In genomic region chr10:43292745-43293676, GRCh38 we compare ENCODE assay signal across 8 cellular contexts. TPM values are rescaled to one million over a fixed set of nuclear protein-coding genes. Genes with fewer than 3 reads are reported as not detected.
DNase-seq lines count a peak whose midpoint lies in the region; ATAC-seq and TF ChIP-seq lines count a peak whose summit lies in the region.

No MANE protein-coding gene starts in this region.

- no peak overlapping the region for H3K27ac ChIP-seq in Peyer's patch

- no peaks in the 10 kb centered on the region for H3K9me3 ChIP-seq in Peyer's patch

- peaks cover 2% of the 10 kb centered on the region for H3K9me3 Mint-ChIP-seq in activated naive CD8-positive, alpha-beta T cell treated with anti-CD3 and anti-CD28 coated beads, Interleukin-2, amount 50 U/mL, for 24 hours
- H3K9me3 Mint-ChIP-seq in progenitor cell of endocrine pancreas (ENCODE audit: low read depth) = no peaks in the 10 kb centered on the region

- H3K36me3 Mint-ChIP-seq in activated naive CD8-positive, alpha-beta T cell treated with anti-CD3 and anti-CD28 coated beads, Interleukin-2, amount 50 U/mL, for 24 hours (ENCODE audit: low read depth) = no peaks in the 10 kb centered on the region
- no peaks in the 10 kb centered on the region for H3K36me3 Mint-ChIP-seq in progenitor cell of endocrine pancreas (ENCODE audit: insufficient read depth)

- TF ChIP-seq CTCF in Peyer's patch (IDR thresholded peaks at IDR 0.05) (peak; percentile 51 to 85 (median 74)), progenitor cell of endocrine pancreas (IDR thresholded peaks at IDR 0.05; ENCODE audit: unreplicated experiment) (peak; percentile 78)

- H3K4me3 ChIP-seq in Peyer's patch = no peak overlapping the region

- no peak for ATAC-seq in activated naive CD8-positive, alpha-beta T cell treated with anti-CD3 and anti-CD28 coated beads, Interleukin-2, amount 50 U/mL, for 24 hours
- peak; percentile 90 for ATAC-seq in Right ventricle myocardium superior (ENCODE audit: poor library complexity)

- DNase-seq in NCI-H1436 (lab: John Stamatoyannopoulos, UW) = peak; percentile 37
- no peak for DNase-seq in NCI-H1436 treated with DMSO at 0.1 percent for 48 hours (lab: John Stamatoyannopoulos, UW)
- DNase-seq in HK-2 (ENCODE audit: unreplicated experiment) = peak; percentile 58
- peak; percentile 58 to 81 (median 65) for DNase-seq in Peyer's patch
- DNase-seq in activated naive CD8-positive, alpha-beta T cell treated with anti-CD3 and anti-CD28 coated beads, Interleukin-2, amount 50 U/mL, for 24 hours = peak; percentile 38
- peak; percentile 56 for DNase-seq in Right ventricle myocardium superior
- peak; percentile 34 for DNase-seq in progenitor cell of endocrine pancreas (ENCODE audit: low spot score, unreplicated experiment)
- no peak for DNase-seq in mesenteric fat pad (ENCODE audit: low spot score)

- peaks cover 30% of the 10 kb centered on the region for H3K4me1 Mint-ChIP-seq in activated naive CD8-positive, alpha-beta T cell treated with anti-CD3 and anti-CD28 coated beads, Interleukin-2, amount 50 U/mL, for 24 hours
- H3K4me1 Mint-ChIP-seq in progenitor cell of endocrine pancreas (ENCODE audit: low read depth) = peaks cover 2% of the 10 kb centered on the region

- H3K27me3 ChIP-seq in Peyer's patch = no peaks in the 10 kb centered on the region

- intact Hi-C loops in Right ventricle myocardium superior (cut with DNase I) = loop anchor here (5.0 to 10.0 kb wide), 2 partner anchors 52 to 169 kb away; no protein-coding TSS in a partner anchor

- H3K36me3 ChIP-seq in Peyer's patch = no peaks in the 10 kb centered on the region

- no peaks in the 10 kb centered on the region for H3K27me3 Mint-ChIP-seq in activated naive CD8-positive, alpha-beta T cell treated with anti-CD3 and anti-CD28 coated beads, Interleukin-2, amount 50 U/mL, for 24 hours
- H3K27me3 Mint-ChIP-seq in progenitor cell of endocrine pancreas = peaks cover 16% of the 10 kb centered on the region

- H3K27ac Mint-ChIP-seq in activated naive CD8-positive, alpha-beta T cell treated with anti-CD3 and anti-CD28 coated beads, Interleukin-2, amount 50 U/mL, for 24 hours = peak overlapping the region; percentile 49
- H3K27ac Mint-ChIP-seq in progenitor cell of endocrine pancreas = no peak overlapping the region

- peaks cover 0 to 7% (median 3%) of the 10 kb centered on the region in 4 donors for H3K4me1 ChIP-seq in Peyer's patch

- no peak overlapping the region for H3K4me3 Mint-ChIP-seq in activated naive CD8-positive, alpha-beta T cell treated with anti-CD3 and anti-CD28 coated beads, Interleukin-2, amount 50 U/mL, for 24 hours
- H3K4me3 Mint-ChIP-seq in progenitor cell of endocrine pancreas (ENCODE audit: low read depth) = no peak overlapping the region

- no peak for TF ChIP-seq POLR2A in Peyer's patch (IDR thresholded peaks at IDR 0.05)

RNA-seq across cellular contexts. Expression of gene RASGEF1A, which starts 26.1 kb away (rescaled TPM):
- total RNA-seq in Peyer's patch = 1 to 10 TPM in 1 of 4 donors, not detected in 3; 3.0 TPM
- 1.6 TPM for total RNA-seq in Right ventricle myocardium superior
- 1.2 and 2.2 TPM in 2 replicates for total RNA-seq in progenitor cell of endocrine pancreas
- 1.8 TPM for total RNA-seq in mesenteric fat pad

Comparison
In these comparisons a context has a peak if more than half of its experiments do, and no peak if none do; other contexts are left out.
1. DNase-seq: peak in NCI-H1436 (single experiment), HK-2 (single experiment), Peyer's patch (3 of 3), activated naive CD8-positive, alpha-beta T cell treated with anti-CD3 and anti-CD28 coated beads, Interleukin-2, amount 50 U/mL, for 24 hours (single experiment), Right ventricle myocardium superior (single experiment) and progenitor cell of endocrine pancreas (single experiment); none in NCI-H1436 treated with DMSO at 0.1 percent for 48 hours (single experiment) and mesenteric fat pad (single experiment).